8 cellular contexts compared by ENCODE assay signal in genomic region chr20:59940129-59940955, GRCh38. TPM values are rescaled to one million over a fixed set of nuclear protein-coding genes. Genes with fewer than 3 reads are reported as not detected.
DNase-seq lines count a peak whose midpoint lies in the region; ATAC-seq lines count a peak whose summit lies in the region.

TSS of gene FAM217B (plus strand) at chr20:59940389. CDS start at chr20:59943944, 3,555 bp downstream.
TSS of gene PPP1R3D (minus strand) at chr20:59940305. CDS start at chr20:59939931, 374 bp downstream.

- ATAC-seq in GM19035 (IDR thresholded peaks at IDR 0.05; ENCODE audit: unreplicated experiment) = peak; percentile 95
- peak; percentile 95 for ATAC-seq in HG03342 (IDR thresholded peaks at IDR 0.05; ENCODE audit: unreplicated experiment)

- DNase-seq in AG20443 (ENCODE audit: low spot score) (peak; percentile 97), NCI-H345 treated with DMSO at 0.1 percent for 48 hours (lab: John Stamatoyannopoulos, UW; ENCODE audit: unreplicated experiment) (peak; percentile 87), cerebellum (ENCODE audit: low spot score) (peak; percentile 89), kidney glomerular epithelial cell (lab: John Stamatoyannopoulos, UW) (peak; percentile 92)
- peak; percentile 78 for DNase-seq in activated CD4-positive, alpha-beta T cell treated with anti-CD3 and anti-CD28 coated beads for 1 hour
- DNase-seq in stimulated activated CD4-positive, alpha-beta T cell treated with anti-CD3 and anti-CD28 coated beads, Interleukin-15, amount 100 ng/mL, for 48 hours (ENCODE audit: low read depth in 2 of 2) = peak; percentile 80 to 85

RNA-seq across cellular contexts. Expression of gene FAM217B, which starts in this region (rescaled TPM):
- total RNA-seq in cerebellum = 10.1 TPM

RNA-seq across cellular contexts. Expression of gene PPP1R3D, which starts in this region (rescaled TPM):
- total RNA-seq in cerebellum = 3.6 TPM

Comparison
In these comparisons a context has a peak if more than half of its experiments do, and no peak if none do; other contexts are left out.
1. Peak in every context shown above with its lines: DNase-seq and ATAC-seq.